1 cellular context compared by ENCODE assay signal in genomic region chr6:15247214-15247749, GRCh38.
A peak's percentile ranks its signal among the peaks of the same experiment; 100 is the strongest.
TF ChIP-seq lines count a peak whose summit lies in the region.

No MANE protein-coding gene starts in this region.

TF ChIP-seq in HEK293, 187 proteins besides CTCF, POLR2A, EP300 and RAD21 (continued from another document):
- TF ChIP-seq ZNF518A (tag by site-specific recombination; conservative IDR thresholded peaks at IDR 0.05; ENCODE audit: low read depth) (no peak), TCF7L2 (IDR thresholded peaks at IDR 0.05; ENCODE audit: borderline replicate concordance, low read depth, low read length) (peak; percentile 47; the same call in 1 of the 2 replicates), ZNF121 (tag by site-specific recombination; IDR thresholded peaks at IDR 0.05) (no peak), HIC1 (tag by site-specific recombination; IDR thresholded peaks at IDR 0.05) (no peak), SP2 (tag by site-specific recombination; IDR thresholded peaks at IDR 0.05) (no peak), ZIC2 (tag by site-specific recombination; IDR thresholded peaks at IDR 0.05) (no peak)
TF ChIP-seq in HEK293: peak in this region for 12.
